ENCODE assay signal across 8 cellular contexts in genomic region chr11:59141673-59142460, GRCh38. TPM values are rescaled to one million over a fixed set of nuclear protein-coding genes. Genes with fewer than 3 reads are reported as not detected.
DNase-seq lines count a peak whose midpoint lies in the region; ATAC-seq and TF ChIP-seq lines count a peak whose summit lies in the region.

No MANE protein-coding gene starts in this region.

- H3K4me3 ChIP-seq in CD4-positive, CD25-positive, alpha-beta regulatory T cell (ENCODE audit: low read depth, low read length), result peak overlapping the region; percentile 97
- H3K4me3 ChIP-seq in HAP-1, result peak overlapping the region; percentile 51
- peak overlapping the region; percentile 76 to 94 (median 89) for H3K4me3 ChIP-seq in skeletal muscle tissue (ENCODE audit: low read length in 3 of 3)

- no peak for DNase-seq in CD4-positive, CD25-positive, alpha-beta regulatory T cell
- no peak for DNase-seq in HAP-1 (ENCODE audit: low spot score in 2 of 2)
- no peak for DNase-seq in activated B cell treated with CpG ODN at 0.5 μM for 24 hours
- peak; percentile 63 for DNase-seq in hepatic stellate cell (ENCODE audit: low spot score)
- DNase-seq in H4 (ENCODE audit: low spot score), result no peak
- DNase-seq in COLO829 (ENCODE audit: low spot score), result no peak

- in situ Hi-C loops in HAP-1 (cut with MboI; ENCODE audit: low sequenced_read_pairs), result no loop called here

- peak overlapping the region; percentile 83 to 90 (median 90) for H3K9ac ChIP-seq in skeletal muscle tissue (ENCODE audit: low read depth in 1 of 3, low read length in 3 of 3)

- H3K4me1 ChIP-seq in CD4-positive, CD25-positive, alpha-beta regulatory T cell (ENCODE audit: control insufficient read depth, insufficient read depth, low read length, poor library complexity, severe bottlenecking), result peaks cover 40% of the 10 kb centered on the region
- H3K4me1 ChIP-seq in HAP-1, result peaks cover 22% of the 10 kb centered on the region
- H3K4me1 ChIP-seq in skeletal muscle tissue (ENCODE audit: control insufficient read depth in 3 of 3, insufficient read depth in 3 of 3, low read length in 3 of 3), result peaks cover 9 to 34% (median 24%) of the 10 kb centered on the region in 3 donors

- CTCF ChIA-PET in activated B cell treated with CpG ODN at 0.5 μM for 24 hours (lab: Charles Lee), result interaction anchor here (0.6 to 5.4 kb wide), 11 partner anchors 9 to 464 kb away, joined by 3 to 97 read pairs (median 4); partner anchors contain the start of gene DTX4

- H3K9me3 Mint-ChIP-seq in CD4-positive, CD25-positive, alpha-beta regulatory T cell, result no peaks in the 10 kb centered on the region
- H3K9me3 Mint-ChIP-seq in activated B cell treated with CpG ODN at 0.5 μM for 24 hours, result no peaks in the 10 kb centered on the region

- no peak for ATAC-seq in CD4-positive, CD25-positive, alpha-beta regulatory T cell (ENCODE audit: low read depth in 2 of 2)
- ATAC-seq in activated B cell treated with CpG ODN at 0.5 μM for 24 hours (ENCODE audit: low read depth), result no peak
- ATAC-seq in GM21447 (IDR thresholded peaks at IDR 0.05; ENCODE audit: unreplicated experiment), result no peak

- peak overlapping the region; percentile 97 to 99 (median 97) for H3K27ac Mint-ChIP-seq in CD4-positive, CD25-positive, alpha-beta regulatory T cell
- peak overlapping the region; percentile 99 for H3K27ac Mint-ChIP-seq in activated B cell treated with CpG ODN at 0.5 μM for 24 hours

- H3K4me1 Mint-ChIP-seq in CD4-positive, CD25-positive, alpha-beta regulatory T cell, result peaks cover 34 to 56% (median 50%) of the 10 kb centered on the region in 4 donors
- H3K4me1 Mint-ChIP-seq in activated B cell treated with CpG ODN at 0.5 μM for 24 hours, result peaks cover 61% of the 10 kb centered on the region

- H3K4me3 Mint-ChIP-seq in CD4-positive, CD25-positive, alpha-beta regulatory T cell, result peak overlapping the region; percentile 96 to 100 (median 99)
- H3K4me3 Mint-ChIP-seq in activated B cell treated with CpG ODN at 0.5 μM for 24 hours, result peak overlapping the region; percentile 99

- H3K36me3 Mint-ChIP-seq in CD4-positive, CD25-positive, alpha-beta regulatory T cell, result peaks cover 13% of the 10 kb centered on the region
- H3K36me3 Mint-ChIP-seq in activated B cell treated with CpG ODN at 0.5 μM for 24 hours (ENCODE audit: low read depth), result peaks cover 35% of the 10 kb centered on the region

- POLR2A ChIA-PET in activated B cell treated with CpG ODN at 0.5 μM for 24 hours (lab: Charles Lee), result interaction anchor here (0.6 to 4.8 kb wide), 11 partner anchors 10 to 566 kb away, joined by 3 to 53 read pairs (median 7); partner anchors contain the start of genes DTX4, FAM111B, LPXN and MPEG1

- peaks cover 11% of the 10 kb centered on the region for H3K36me3 ChIP-seq in CD4-positive, CD25-positive, alpha-beta regulatory T cell (ENCODE audit: control insufficient read depth, insufficient read depth, low read length)
- H3K36me3 ChIP-seq in HAP-1 (replicated peaks) (no peaks in the 10 kb centered on the region), skeletal muscle tissue (ENCODE audit: control insufficient read depth in 3 of 3, insufficient read depth in 3 of 3, low read length in 3 of 3) (no peaks in the 10 kb centered on the region)

- no peaks in the 10 kb centered on the region for H3K9me3 ChIP-seq in CD4-positive, CD25-positive, alpha-beta regulatory T cell (ENCODE audit: control insufficient read depth in 2 of 2, low read length in 2 of 2)
- no peaks in the 10 kb centered on the region for H3K9me3 ChIP-seq in HAP-1
- H3K9me3 ChIP-seq in skeletal muscle tissue (ENCODE audit: control insufficient read depth in 3 of 3, low read length in 3 of 3), result no peaks in the 10 kb centered on the region

- no peak for TF ChIP-seq CTCF in activated B cell treated with CpG ODN at 0.5 μM for 24 hours (IDR thresholded peaks at IDR 0.05)

- H3K27me3 Mint-ChIP-seq in CD4-positive, CD25-positive, alpha-beta regulatory T cell, result peaks cover 7% of the 10 kb centered on the region
- no peaks in the 10 kb centered on the region for H3K27me3 Mint-ChIP-seq in activated B cell treated with CpG ODN at 0.5 μM for 24 hours

- no peaks in the 10 kb centered on the region for H3K27me3 ChIP-seq in CD4-positive, CD25-positive, alpha-beta regulatory T cell (ENCODE audit: control insufficient read depth, insufficient read depth, low read length)
- no peaks in the 10 kb centered on the region for H3K27me3 ChIP-seq in HAP-1 (ENCODE audit: low read depth)
- H3K27me3 ChIP-seq in skeletal muscle tissue (ENCODE audit: control insufficient read depth in 3 of 3, insufficient read depth in 3 of 3, low read length in 3 of 3), result no peaks in the 10 kb centered on the region

- intact Hi-C loops in activated B cell treated with CpG ODN at 0.5 μM for 24 hours (cut with micrococcal nuclease), result loop anchor here (1.0 to 5.0 kb wide), 6 partner anchors 16 to 1475 kb away; partner anchors contain the start of genes PATL1 and ZFP91

- peak overlapping the region; percentile 93 for H3K27ac ChIP-seq in CD4-positive, CD25-positive, alpha-beta regulatory T cell (ENCODE audit: insufficient read depth, low read length, poor library complexity, severe bottlenecking)
- peak overlapping the region; percentile 87 for H3K27ac ChIP-seq in skeletal muscle tissue (ENCODE audit: low read depth, low read length)

RNA-seq across cellular contexts. Expression of gene FAM111A, which starts 0.8 kb away (rescaled TPM):
- total RNA-seq in CD4-positive, CD25-positive, alpha-beta regulatory T cell, result 73.4 TPM
- polyA plus RNA-seq in CD4-positive, CD25-positive, alpha-beta regulatory T cell, result 10 to 100 TPM; 28.6 to 41.5 (median 32.8) TPM
- total RNA-seq in activated B cell treated with CpG ODN at 0.5 μM for 24 hours (51.5 and 64.3 TPM in 2 replicates), skeletal muscle tissue (17.2 TPM)
- 84.4 and 95.2 TPM in 2 replicates for total RNA-seq in H4 (2014; rRNA removed; shearing (Covaris generic))

RNA-seq across cellular contexts. Expression of gene DTX4, which starts 30.1 kb away (rescaled TPM):
- total RNA-seq in CD4-positive, CD25-positive, alpha-beta regulatory T cell, result 1.0 TPM
- under 1 TPM in 2 of 4 donors, not detected in 2; 0.11 to 0.25 TPM for polyA plus RNA-seq in CD4-positive, CD25-positive, alpha-beta regulatory T cell
- 24.2 TPM in 2 replicates for total RNA-seq in activated B cell treated with CpG ODN at 0.5 μM for 24 hours
- 9.9 TPM for total RNA-seq in skeletal muscle tissue
- total RNA-seq in H4 (2014; rRNA removed; shearing (Covaris generic)), result 0.58 and 1.6 TPM in 2 replicates

RNA-seq across cellular contexts. Expression of gene FAM111B, which starts 34.8 kb away (rescaled TPM):
- total RNA-seq in CD4-positive, CD25-positive, alpha-beta regulatory T cell, result 3.3 TPM
- 1 to 10 TPM in 2 of 4 donors, under 1 TPM in 2; 0.15 to 2.3 (median 1.0) TPM for polyA plus RNA-seq in CD4-positive, CD25-positive, alpha-beta regulatory T cell
- total RNA-seq in activated B cell treated with CpG ODN at 0.5 μM for 24 hours (48.0 and 49.1 TPM in 2 replicates), skeletal muscle tissue (3.7 TPM)
- 19.9 and 29.0 TPM in 2 replicates for total RNA-seq in H4 (2014; rRNA removed; shearing (Covaris generic))

RNA-seq across cellular contexts. Expression of gene GLYATL1B, which starts 55.8 kb away (rescaled TPM):
- total RNA-seq in CD4-positive, CD25-positive, alpha-beta regulatory T cell, result not detected
- not detected for polyA plus RNA-seq in CD4-positive, CD25-positive, alpha-beta regulatory T cell
- total RNA-seq in activated B cell treated with CpG ODN at 0.5 μM for 24 hours (not detected in 2 replicates), skeletal muscle tissue (not detected)
- total RNA-seq in H4 (2014; rRNA removed; shearing (Covaris generic)), result not detected in 2 replicates
